Comparison of ENCODE assay signal across 9 cellular contexts in genomic region chr2:162316590-162316989, GRCh38. TPM values are rescaled to one million over a fixed set of nuclear protein-coding genes. Genes with fewer than 3 reads are reported as not detected.
DNase-seq lines count a peak whose midpoint lies in the region; TF ChIP-seq lines count a peak whose summit lies in the region.
"Had no signal": no experiment of that assay in that cellular context is flagged by ENCODE, and none has a peak within 500 bp of the region (broad histone marks: within the 10 kb centered on the region; RNA-seq: fewer than 3 reads in every experiment).

No MANE protein-coding gene starts in this region.

- no peaks in the 10 kb centered on the region for H3K4me1 ChIP-seq in Caco-2
- peaks cover 43% of the 10 kb centered on the region for H3K4me1 ChIP-seq in MM.1S (ENCODE audit: low read length)
- H3K4me1 ChIP-seq in breast epithelium: peaks cover 0 to 9% of the 10 kb centered on the region in 2 donors
- peaks cover 18% of the 10 kb centered on the region for H3K4me1 ChIP-seq in osteoblast (ENCODE audit: insufficient read depth, low read length)

- TF ChIP-seq POLR2A in breast epithelium (IDR thresholded peaks at IDR 0.05): no peak

- H3K27me3 ChIP-seq in Caco-2 (replicated peaks; ENCODE audit: control insufficient read depth, insufficient read depth, low read length) (no peaks in the 10 kb centered on the region), MM.1S (replicated peaks; ENCODE audit: insufficient read depth, low read length) (no peaks in the 10 kb centered on the region), breast epithelium (no peaks in the 10 kb centered on the region), osteoblast (ENCODE audit: insufficient read depth, low read length) (no peaks in the 10 kb centered on the region)

- no peaks in the 10 kb centered on the region for H3K9me2 ChIP-seq in MM.1S (replicated peaks; ENCODE audit: insufficient read depth, low read length)

- POLR2A ChIA-PET in Caco-2 (lab: Charles Lee): no interaction called here

- H3K4me3 ChIP-seq in Caco-2 (ENCODE audit: low read depth, low read length) (no peak overlapping the region), MM.1S (ENCODE audit: low read length) (peak overlapping the region; percentile 96), breast epithelium (peak overlapping the region in 2 of 3 donors; percentile 80 to 94), osteoblast (ENCODE audit: insufficient read depth, low read length) (no peak overlapping the region)

- H3K9me3 Mint-ChIP-seq in Caco-2 (ENCODE audit: unreplicated experiment): no peaks in the 10 kb centered on the region

- no TSS peak for BruUV-seq in Caco-2 (replicated peaks; lab: Mats Ljungman, UMichigan)

- H3K4me3 Mint-ChIP-seq in Caco-2 (ENCODE audit: unreplicated experiment): peak overlapping the region; percentile 28

- H3K4me2 ChIP-seq in MM.1S (ENCODE audit: low read depth, low read length) (peak overlapping the region; percentile 75), osteoblast (ENCODE audit: insufficient read depth, low read length) (peak overlapping the region; percentile 9)

- no peak overlapping the region for H3K27ac ChIP-seq in MM.1S (ENCODE audit: low read length)
- H3K27ac ChIP-seq in breast epithelium: no peak overlapping the region
- no peak overlapping the region for H3K27ac ChIP-seq in osteoblast (ENCODE audit: low read depth, low read length)

- H3K4me1 Mint-ChIP-seq in Caco-2 (ENCODE audit: low read depth, unreplicated experiment): no peaks in the 10 kb centered on the region

- H3K9ac ChIP-seq in MM.1S (ENCODE audit: low read length): peak overlapping the region; percentile 82; the same call in 1 of the 2 replicates

- no peaks in the 10 kb centered on the region for H3K36me3 Mint-ChIP-seq in Caco-2 (ENCODE audit: insufficient read depth, unreplicated experiment)

- no peak overlapping the region for H3K27ac Mint-ChIP-seq in Caco-2 (ENCODE audit: unreplicated experiment)

- peaks cover 82% of the 10 kb centered on the region for H3K79me2 ChIP-seq in MM.1S (ENCODE audit: low read length)
- H3K79me2 ChIP-seq in osteoblast (ENCODE audit: insufficient read depth, low read length): no peaks in the 10 kb centered on the region

- no peak overlapping the region for H2AFZ ChIP-seq in MM.1S (ENCODE audit: low read length)
- peak overlapping the region; percentile 7 for H2AFZ ChIP-seq in osteoblast (ENCODE audit: low read length)

- CTCF ChIA-PET in Caco-2 (lab: Charles Lee): no interaction called here

- H3F3A ChIP-seq in MM.1S (ENCODE audit: insufficient read depth, low read length): peaks cover 26% of the 10 kb centered on the region

- H3K9me3 ChIP-seq in Caco-2 (no peaks in the 10 kb centered on the region), MM.1S (replicated peaks; ENCODE audit: insufficient read depth, low read length) (no peaks in the 10 kb centered on the region), breast epithelium (no peaks in the 10 kb centered on the region), osteoblast (ENCODE audit: low read depth, low read length) (no peaks in the 10 kb centered on the region)

- H4K20me1 ChIP-seq in MM.1S (ENCODE audit: insufficient read depth, low read length): no peaks in the 10 kb centered on the region
- no peaks in the 10 kb centered on the region for H4K20me1 ChIP-seq in osteoblast (ENCODE audit: insufficient read depth, low read length)

- no peak for TF ChIP-seq CTCF in Caco-2 (IDR thresholded peaks at IDR 0.05; ENCODE audit: insufficient read depth in 1 of 2, low read depth in 1 of 2, low read length in 1 of 2, severe bottlenecking in 1 of 2, unreplicated experiment in 1 of 2)
- no peak for TF ChIP-seq CTCF in MM.1S (IDR thresholded peaks at IDR 0.05; ENCODE audit: low read length)
- no peak for TF ChIP-seq CTCF in breast epithelium (IDR thresholded peaks at IDR 0.05)
- TF ChIP-seq CTCF in osteoblast (IDR thresholded peaks at IDR 0.05; ENCODE audit: extremely low read depth, low read depth, low read length): no peak

- no peaks in the 10 kb centered on the region for H3K27me3 Mint-ChIP-seq in Caco-2 (ENCODE audit: insufficient read depth, unreplicated experiment)

- DNase-seq in Caco-2: no peak
- no peak for DNase-seq in MM.1S
- DNase-seq in breast epithelium (ENCODE audit: low spot score in 2 of 2): no peak
- no peak for DNase-seq in osteoblast (ENCODE audit: insufficient read length, low spot score, missing footprints)
- no peak for DNase-seq in DMS153 (lab: John Stamatoyannopoulos, UW)
- no peak for DNase-seq in occipital lobe (lab: John Stamatoyannopoulos, UW)
- DNase-seq in stimulated activated CD4-positive, alpha-beta T cell treated with anti-CD3 and anti-CD28 coated beads, Interleukin-4, amount 100 ng/mL, for 24 hours: no peak
- DNase-seq: kidney glomerular epithelial cell, SIG-M5 had no signal

- intact Hi-C loops in Caco-2 (cut with micrococcal nuclease; ENCODE audit: unreplicated experiment): no loop called here
- intact Hi-C loops in breast epithelium (cut with DNase I; ENCODE audit: low total_unique reads): no loop called here

- no peaks in the 10 kb centered on the region for H3K36me3 ChIP-seq in Caco-2 (ENCODE audit: control insufficient read depth, insufficient read depth, low read length)
- H3K36me3 ChIP-seq in MM.1S (replicated peaks; ENCODE audit: insufficient read depth, low read length): no peaks in the 10 kb centered on the region
- no peaks in the 10 kb centered on the region for H3K36me3 ChIP-seq in breast epithelium
- H3K36me3 ChIP-seq in osteoblast (ENCODE audit: insufficient read depth, low read length): no peaks in the 10 kb centered on the region

RNA-seq across cellular contexts. Expression of gene IFIH1, which starts 1.9 kb away (rescaled TPM):
- total RNA-seq in Caco-2 (2022): 2.7 and 3.4 TPM in 2 replicates
- 10 to 100 TPM in 2 of 3 donors, 1 to 10 TPM in 1; 9.6 to 19.9 (median 13.1) TPM for total RNA-seq in breast epithelium
- 7.2 and 9.1 TPM in 2 replicates for total RNA-seq in osteoblast
- 4.8 TPM for total RNA-seq in occipital lobe

RNA-seq across cellular contexts. Expression of gene GCA, which starts 27.3 kb away (rescaled TPM):
- total RNA-seq in Caco-2 (2022): 29.2 and 29.4 TPM in 2 replicates
- 10 to 100 TPM; 18.9 to 36.6 (median 24.6) TPM for total RNA-seq in breast epithelium
- total RNA-seq in osteoblast: 3.3 and 3.8 TPM in 2 replicates
- total RNA-seq in occipital lobe: 39.6 TPM

Comparison
In these comparisons a context has a peak if more than half of its experiments do, and no peak if none do; other contexts are left out.
1. H3K4me3 ChIP-seq: peak in MM.1S (single experiment) and breast epithelium (2 of 3); none in Caco-2 (single experiment) and osteoblast (single experiment).